1 cellular context compared by ENCODE assay signal in the genomic region with DNA sequence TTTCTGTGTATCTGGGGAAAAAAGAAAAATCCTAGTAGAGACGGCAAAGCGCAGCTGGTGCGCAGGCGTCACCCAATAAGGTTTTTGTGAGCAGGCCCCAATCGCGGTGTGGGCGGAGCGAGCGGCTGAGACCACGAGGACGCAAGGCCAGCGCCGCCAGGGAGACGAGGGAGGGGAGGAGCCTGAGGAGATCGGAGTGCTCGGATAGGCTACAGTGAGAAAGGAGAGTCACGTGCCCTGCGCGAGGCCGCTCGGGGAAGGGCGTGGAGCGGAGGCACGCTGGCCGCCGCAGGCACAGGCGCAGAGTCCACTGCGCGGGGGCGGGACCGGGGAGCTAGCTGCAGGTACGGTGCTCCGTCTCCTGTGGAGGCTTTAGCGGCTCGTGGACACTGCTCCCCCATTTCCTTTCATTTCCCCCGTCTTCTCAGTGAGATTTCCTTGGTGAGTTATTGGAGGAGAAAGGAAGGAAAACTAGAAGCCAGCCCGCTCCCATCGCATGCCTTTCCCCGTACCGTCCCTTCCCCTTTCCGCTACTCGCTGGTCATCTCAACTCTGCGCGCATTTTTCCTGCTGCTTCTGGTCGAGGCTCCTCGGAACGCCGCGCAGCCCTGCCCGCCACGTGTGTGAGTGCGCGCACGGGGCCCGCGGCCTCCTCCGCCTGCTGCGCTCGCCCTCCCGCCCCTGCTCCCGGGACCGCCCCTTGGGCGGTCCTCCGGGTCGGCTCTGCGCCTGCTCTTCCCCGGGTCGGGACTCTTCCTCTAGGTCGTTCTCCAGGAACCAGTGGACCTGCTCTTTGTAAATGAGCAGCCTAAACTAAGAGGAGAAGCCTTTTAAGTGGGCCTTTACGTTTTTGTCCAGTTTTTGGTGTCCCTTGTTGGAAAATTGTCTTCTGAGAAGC.
TF ChIP-seq lines count a peak whose summit lies in the region.

A gene with protein sequence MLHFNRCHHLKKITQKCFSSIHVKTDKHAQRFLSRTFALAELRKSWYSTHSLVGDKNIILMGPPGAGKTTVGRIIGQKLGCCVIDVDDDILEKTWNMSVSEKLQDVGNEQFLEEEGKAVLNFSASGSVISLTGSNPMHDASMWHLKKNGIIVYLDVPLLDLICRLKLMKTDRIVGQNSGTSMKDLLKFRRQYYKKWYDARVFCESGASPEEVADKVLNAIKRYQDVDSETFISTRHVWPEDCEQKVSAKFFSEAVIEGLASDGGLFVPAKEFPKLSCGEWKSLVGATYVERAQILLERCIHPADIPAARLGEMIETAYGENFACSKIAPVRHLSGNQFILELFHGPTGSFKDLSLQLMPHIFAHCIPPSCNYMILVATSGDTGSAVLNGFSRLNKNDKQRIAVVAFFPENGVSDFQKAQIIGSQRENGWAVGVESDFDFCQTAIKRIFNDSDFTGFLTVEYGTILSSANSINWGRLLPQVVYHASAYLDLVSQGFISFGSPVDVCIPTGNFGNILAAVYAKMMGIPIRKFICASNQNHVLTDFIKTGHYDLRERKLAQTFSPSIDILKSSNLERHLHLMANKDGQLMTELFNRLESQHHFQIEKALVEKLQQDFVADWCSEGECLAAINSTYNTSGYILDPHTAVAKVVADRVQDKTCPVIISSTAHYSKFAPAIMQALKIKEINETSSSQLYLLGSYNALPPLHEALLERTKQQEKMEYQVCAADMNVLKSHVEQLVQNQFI (plus strand): TSS at position 264 of the 898 bp plus-strand sequence. CDS start 6,612 bp downstream, outside the sequence.

TF ChIP-seq in Ishikawa, 13 proteins besides CTCF, POLR2A, EP300 and RAD21 (continued from another document):
- TF ChIP-seq, protein P1, sequence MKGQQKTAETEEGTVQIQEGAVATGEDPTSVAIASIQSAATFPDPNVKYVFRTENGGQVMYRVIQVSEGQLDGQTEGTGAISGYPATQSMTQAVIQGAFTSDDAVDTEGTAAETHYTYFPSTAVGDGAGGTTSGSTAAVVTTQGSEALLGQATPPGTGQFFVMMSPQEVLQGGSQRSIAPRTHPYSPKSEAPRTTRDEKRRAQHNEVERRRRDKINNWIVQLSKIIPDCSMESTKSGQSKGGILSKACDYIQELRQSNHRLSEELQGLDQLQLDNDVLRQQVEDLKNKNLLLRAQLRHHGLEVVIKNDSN (IDR thresholded peaks at IDR 0.05) = peak; percentile 99
- TF ChIP-seq NFIC (IDR thresholded peaks at IDR 0.05) (0 out of 2 replicates have a peak, but pooled peaks have one; percentile 17), ZBTB7A (IDR thresholded peaks at IDR 0.05; ENCODE audit: low read depth) (no peak), FOXM1 (IDR thresholded peaks at IDR 0.05; ENCODE audit: borderline replicate concordance, low read depth) (no peak; the same call in 1 of the 2 replicates), TCF12 (IDR thresholded peaks at IDR 0.05; ENCODE audit: low read depth) (peak; percentile 36; the same call in 1 of the 2 replicates), CEBPB (IDR thresholded peaks at IDR 0.05) (no peak; the same call in 1 of the 2 replicates), TAF1 (IDR thresholded peaks at IDR 0.05; ENCODE audit: low read depth) (peak; percentile 70), EGR1 (IDR thresholded peaks at IDR 0.05) (peak; percentile 95), CREB1 (IDR thresholded peaks at IDR 0.05; ENCODE audit: low read depth) (no peak)
TF ChIP-seq in Ishikawa: peak in this region for 7.
